9 cellular contexts compared by ENCODE assay signal in the genomic region with DNA sequence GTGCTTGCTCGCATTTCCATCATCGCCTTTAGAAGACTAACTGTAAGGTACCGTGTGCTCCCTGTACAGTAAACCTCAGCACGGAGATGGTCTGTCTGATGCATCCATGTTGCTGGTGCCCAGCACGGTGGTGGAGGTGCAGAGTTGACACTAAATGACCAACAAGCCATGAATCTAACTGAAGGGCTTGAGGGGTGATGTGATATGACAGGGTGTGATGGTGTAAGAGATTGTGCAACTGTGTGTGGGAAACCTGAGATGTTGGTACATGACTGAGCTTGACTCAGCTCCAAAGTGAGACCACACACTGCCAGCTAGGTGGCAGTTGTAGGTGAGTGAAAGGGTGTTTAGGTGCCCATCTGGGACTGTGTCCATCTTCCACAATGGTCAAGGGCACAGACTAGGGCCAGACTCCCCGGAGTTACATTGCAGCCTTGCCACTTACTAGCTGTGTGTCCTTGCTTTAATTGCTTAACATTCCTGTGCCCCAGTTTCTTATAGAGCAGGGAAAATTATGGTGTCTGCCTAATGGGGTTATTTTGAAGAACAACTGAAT.
DNase-seq lines count a peak whose midpoint lies in the region; ATAC-seq and FAIRE-seq lines count a peak whose summit lies in the region.
"Had no signal": no experiment of that assay in that cellular context is flagged by ENCODE, and none has a peak within 500 bp of the region (broad histone marks: within the 10 kb centered on the region; RNA-seq: fewer than 3 reads in every experiment).

No MANE protein-coding gene starts in this region.

- peak overlapping the region; percentile 52 for H3K4me3 Mint-ChIP-seq in activated naive CD8-positive, alpha-beta T cell treated with anti-CD3 and anti-CD28 coated beads, Interleukin-2, amount 50 U/mL, for 24 hours

- peak; percentile 49 for ATAC-seq in activated naive CD8-positive, alpha-beta T cell treated with anti-CD3 and anti-CD28 coated beads, Interleukin-2, amount 50 U/mL, for 24 hours
- ATAC-seq in GM18907 (IDR thresholded peaks at IDR 0.05; ENCODE audit: unreplicated experiment) = no peak
- ATAC-seq in HG02759 (IDR thresholded peaks at IDR 0.05; ENCODE audit: unreplicated experiment) = no peak
- ATAC-seq in GM21737 (IDR thresholded peaks at IDR 0.05; ENCODE audit: unreplicated experiment) = no peak

- peak; percentile 45 for DNase-seq in AG08396 (ENCODE audit: low spot score)
- no peak for DNase-seq in HTR-8/SVneo (ENCODE audit: insufficient read length, low spot score)
- DNase-seq in activated naive CD8-positive, alpha-beta T cell treated with anti-CD3 and anti-CD28 coated beads, Interleukin-2, amount 50 U/mL, for 24 hours = no peak
- no peak for DNase-seq in AG08395 (ENCODE audit: low spot score)

- H3K4me1 Mint-ChIP-seq in activated naive CD8-positive, alpha-beta T cell treated with anti-CD3 and anti-CD28 coated beads, Interleukin-2, amount 50 U/mL, for 24 hours = peaks cover 100% of the 10 kb centered on the region

- no peaks in the 10 kb centered on the region for H3K27me3 Mint-ChIP-seq in activated naive CD8-positive, alpha-beta T cell treated with anti-CD3 and anti-CD28 coated beads, Interleukin-2, amount 50 U/mL, for 24 hours

- H3K36me3 ChIP-seq in mucosa of rectum (ENCODE audit: control insufficient read depth in 2 of 2, insufficient read depth in 2 of 2, low read length in 2 of 2) = peaks cover 2 to 3% of the 10 kb centered on the region in 2 donors

- H3K36me3 Mint-ChIP-seq in activated naive CD8-positive, alpha-beta T cell treated with anti-CD3 and anti-CD28 coated beads, Interleukin-2, amount 50 U/mL, for 24 hours (ENCODE audit: low read depth) = peaks cover 72% of the 10 kb centered on the region

- H3K9me3 ChIP-seq in mucosa of rectum (ENCODE audit: control insufficient read depth in 2 of 2, low read length in 2 of 2) = no peaks in the 10 kb centered on the region

- H3K9ac ChIP-seq in mucosa of rectum (ENCODE audit: low read depth in 1 of 2, low read length in 2 of 2) = peak overlapping the region; percentile 28 to 62
- H3K9ac ChIP-seq: KMS-11 had no signal

- H3K4me3 ChIP-seq in mucosa of rectum (ENCODE audit: low read length in 2 of 2) = peak overlapping the region in 1 of 2 donors; percentile 3

- peaks cover 73 to 96% of the 10 kb centered on the region in 2 donors for H3K4me1 ChIP-seq in mucosa of rectum (ENCODE audit: control insufficient read depth in 2 of 2, insufficient read depth in 2 of 2, low read length in 2 of 2)

- FAIRE-seq in HTR-8/SVneo (lab: Jason Lieb, UNC) = peak; percentile 87

- no peaks in the 10 kb centered on the region for H3K27me3 ChIP-seq in mucosa of rectum (ENCODE audit: control insufficient read depth in 2 of 2, insufficient read depth in 2 of 2, low read length in 2 of 2)

- H3K27ac ChIP-seq in mucosa of rectum (ENCODE audit: low read depth in 2 of 2, low read length in 2 of 2) = peak overlapping the region; percentile 85 to 87
- H3K27ac ChIP-seq: KMS-11 had no signal

- peak overlapping the region; percentile 89 for H3K27ac Mint-ChIP-seq in activated naive CD8-positive, alpha-beta T cell treated with anti-CD3 and anti-CD28 coated beads, Interleukin-2, amount 50 U/mL, for 24 hours

- H3K9me3 Mint-ChIP-seq in activated naive CD8-positive, alpha-beta T cell treated with anti-CD3 and anti-CD28 coated beads, Interleukin-2, amount 50 U/mL, for 24 hours = no peaks in the 10 kb centered on the region
